Comparison of ENCODE assay signal across 2 cellular contexts in the genomic region with DNA sequence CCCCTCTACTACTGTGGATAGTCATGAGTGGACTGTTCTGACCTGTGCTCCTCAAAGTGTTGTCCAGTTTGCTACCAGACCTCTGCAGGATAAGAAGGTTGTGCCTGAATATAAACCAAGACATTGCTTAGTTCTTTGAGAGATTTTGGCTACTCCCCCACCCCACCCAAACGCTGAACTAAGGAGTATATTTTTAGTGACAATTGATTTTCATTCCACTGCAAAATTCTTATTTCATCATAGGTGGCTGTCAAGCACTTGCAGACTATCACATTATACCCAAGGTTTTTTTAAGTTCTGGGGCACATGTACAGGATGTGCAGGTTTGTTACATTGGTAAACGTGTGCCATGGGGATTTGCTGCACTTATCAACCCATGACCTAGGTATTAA.
TF ChIP-seq lines count a peak whose summit lies in the region.

No MANE protein-coding gene starts in this region.

TF ChIP-seq in HepG2, 621 proteins besides CTCF, POLR2A, EP300 and RAD21:
- TF ChIP-seq MAFG (CRISPR knock-in tag; IDR thresholded peaks at IDR 0.05) (no peak), ZNF225 (CRISPR knock-in tag; IDR thresholded peaks at IDR 0.05) (no peak), ZNF550 (CRISPR knock-in tag; IDR thresholded peaks at IDR 0.05; ENCODE audit: borderline replicate concordance) (no peak), ZBTB10 (CRISPR knock-in tag; IDR thresholded peaks at IDR 0.05; ENCODE audit: borderline replicate concordance) (no peak), RFX3 (CRISPR knock-in tag; IDR thresholded peaks at IDR 0.05) (no peak), DZIP1 (CRISPR knock-in tag; IDR thresholded peaks at IDR 0.05) (no peak), THAP11 (CRISPR knock-in tag; IDR thresholded peaks at IDR 0.05) (no peak), U2AF1 (optimal IDR thresholded peaks at IDR 0.05; ENCODE audit: low read depth, low read length) (no peak), TCF7L2 (IDR thresholded peaks at IDR 0.05; ENCODE audit: low read depth, low read length) (no peak), ZFY (CRISPR knock-in tag; IDR thresholded peaks at IDR 0.05) (no peak), SCMH1 (CRISPR knock-in tag; IDR thresholded peaks at IDR 0.05; ENCODE audit: borderline replicate concordance) (no peak)
- TF ChIP-seq, protein P1, sequence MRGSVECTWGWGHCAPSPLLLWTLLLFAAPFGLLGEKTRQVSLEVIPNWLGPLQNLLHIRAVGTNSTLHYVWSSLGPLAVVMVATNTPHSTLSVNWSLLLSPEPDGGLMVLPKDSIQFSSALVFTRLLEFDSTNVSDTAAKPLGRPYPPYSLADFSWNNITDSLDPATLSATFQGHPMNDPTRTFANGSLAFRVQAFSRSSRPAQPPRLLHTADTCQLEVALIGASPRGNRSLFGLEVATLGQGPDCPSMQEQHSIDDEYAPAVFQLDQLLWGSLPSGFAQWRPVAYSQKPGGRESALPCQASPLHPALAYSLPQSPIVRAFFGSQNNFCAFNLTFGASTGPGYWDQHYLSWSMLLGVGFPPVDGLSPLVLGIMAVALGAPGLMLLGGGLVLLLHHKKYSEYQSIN (CRISPR knock-in tag; IDR thresholded peaks at IDR 0.05; ENCODE audit: borderline replicate concordance), result no peak
- TF ChIP-seq, protein P2, sequence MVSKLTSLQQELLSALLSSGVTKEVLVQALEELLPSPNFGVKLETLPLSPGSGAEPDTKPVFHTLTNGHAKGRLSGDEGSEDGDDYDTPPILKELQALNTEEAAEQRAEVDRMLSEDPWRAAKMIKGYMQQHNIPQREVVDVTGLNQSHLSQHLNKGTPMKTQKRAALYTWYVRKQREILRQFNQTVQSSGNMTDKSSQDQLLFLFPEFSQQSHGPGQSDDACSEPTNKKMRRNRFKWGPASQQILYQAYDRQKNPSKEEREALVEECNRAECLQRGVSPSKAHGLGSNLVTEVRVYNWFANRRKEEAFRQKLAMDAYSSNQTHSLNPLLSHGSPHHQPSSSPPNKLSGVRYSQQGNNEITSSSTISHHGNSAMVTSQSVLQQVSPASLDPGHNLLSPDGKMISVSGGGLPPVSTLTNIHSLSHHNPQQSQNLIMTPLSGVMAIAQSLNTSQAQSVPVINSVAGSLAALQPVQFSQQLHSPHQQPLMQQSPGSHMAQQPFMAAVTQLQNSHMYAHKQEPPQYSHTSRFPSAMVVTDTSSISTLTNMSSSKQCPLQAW (CRISPR knock-in tag; IDR thresholded peaks at IDR 0.05), result no peak
- TF ChIP-seq, protein P3, sequence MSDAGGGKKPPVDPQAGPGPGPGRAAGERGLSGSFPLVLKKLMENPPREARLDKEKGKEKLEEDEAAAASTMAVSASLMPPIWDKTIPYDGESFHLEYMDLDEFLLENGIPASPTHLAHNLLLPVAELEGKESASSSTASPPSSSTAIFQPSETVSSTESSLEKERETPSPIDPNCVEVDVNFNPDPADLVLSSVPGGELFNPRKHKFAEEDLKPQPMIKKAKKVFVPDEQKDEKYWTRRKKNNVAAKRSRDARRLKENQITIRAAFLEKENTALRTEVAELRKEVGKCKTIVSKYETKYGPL (CRISPR knock-in tag; IDR thresholded peaks at IDR 0.05), result no peak

TF ChIP-seq in K562, 482 proteins besides CTCF, POLR2A, EP300 and RAD21:
- TF ChIP-seq MAZ (CRISPR knock-in tag; conservative IDR thresholded peaks at IDR 0.05 in 1 of 2, IDR thresholded peaks at IDR 0.05 in 1 of 2) (no peak), PPARD (CRISPR knock-in tag; IDR thresholded peaks at IDR 0.05) (no peak), GABPB2 (CRISPR knock-in tag; conservative IDR thresholded peaks at IDR 0.05) (no peak), ZKSCAN1 (IDR thresholded peaks at IDR 0.05; ENCODE audit: low read depth, low read length) (no peak)
- TF ChIP-seq, protein P4, sequence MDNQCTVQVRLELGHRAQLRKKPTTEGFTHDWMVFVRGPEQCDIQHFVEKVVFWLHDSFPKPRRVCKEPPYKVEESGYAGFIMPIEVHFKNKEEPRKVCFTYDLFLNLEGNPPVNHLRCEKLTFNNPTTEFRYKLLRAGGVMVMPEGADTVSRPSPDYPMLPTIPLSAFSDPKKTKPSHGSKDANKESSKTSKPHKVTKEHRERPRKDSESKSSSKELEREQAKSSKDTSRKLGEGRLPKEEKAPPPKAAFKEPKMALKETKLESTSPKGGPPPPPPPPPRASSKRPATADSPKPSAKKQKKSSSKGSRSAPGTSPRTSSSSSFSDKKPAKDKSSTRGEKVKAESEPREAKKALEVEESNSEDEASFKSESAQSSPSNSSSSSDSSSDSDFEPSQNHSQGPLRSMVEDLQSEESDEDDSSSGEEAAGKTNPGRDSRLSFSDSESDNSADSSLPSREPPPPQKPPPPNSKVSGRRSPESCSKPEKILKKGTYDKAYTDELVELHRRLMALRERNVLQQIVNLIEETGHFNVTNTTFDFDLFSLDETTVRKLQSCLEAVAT (IDR thresholded peaks at IDR 0.05), result no peak
